8 cellular contexts compared by ENCODE assay signal in the genomic region with DNA sequence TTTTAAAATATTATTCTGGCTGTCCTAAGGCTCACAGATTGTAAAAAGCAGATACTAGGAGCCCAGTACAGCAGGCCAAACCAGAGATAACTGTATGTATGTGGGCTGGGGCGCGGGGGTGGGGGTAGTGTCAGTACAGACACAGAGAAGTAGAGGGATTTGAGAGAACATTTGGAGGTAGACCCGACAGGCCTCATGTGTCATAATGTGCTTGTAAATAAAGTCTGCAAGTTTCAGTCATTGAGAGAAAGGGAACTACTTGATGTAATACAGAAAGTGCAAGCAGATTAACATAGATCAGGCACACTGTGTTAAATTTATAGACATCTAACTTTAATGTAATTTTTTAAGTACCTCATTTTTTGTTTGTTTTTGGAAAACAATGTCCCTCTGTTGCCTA. TPM values are rescaled to one million over a fixed set of nuclear protein-coding genes. Genes with fewer than 3 reads are reported as not detected.
A peak's percentile ranks its signal among the peaks of the same experiment; 100 is the strongest.
DNase-seq lines count a peak whose midpoint lies in the region; ATAC-seq and TF ChIP-seq lines count a peak whose summit lies in the region.

No MANE protein-coding gene starts in this region.

- TF ChIP-seq POLR2A in Peyer's patch (IDR thresholded peaks at IDR 0.05) = no peak

- H3K36me3 ChIP-seq in Peyer's patch (no peaks in the 10 kb centered on the region), brain microvascular endothelial cell (replicated peaks) (no peaks in the 10 kb centered on the region), MG63 (no peaks in the 10 kb centered on the region)

- no peaks in the 10 kb centered on the region for H3K9me3 ChIP-seq in Peyer's patch
- H3K9me3 ChIP-seq in MG63 = no peaks in the 10 kb centered on the region

- TF ChIP-seq CTCF in Peyer's patch (IDR thresholded peaks at IDR 0.05) (no peak), brain microvascular endothelial cell (IDR thresholded peaks at IDR 0.05; ENCODE audit: low read depth, low read length, missing control alignments) (no peak)

- H3K4me3 ChIP-seq in Peyer's patch (no peak overlapping the region), brain microvascular endothelial cell (ENCODE audit: low read depth, low read length) (no peak overlapping the region), MG63 (no peak overlapping the region)

- peaks cover 0 to 7% (median 0%) of the 10 kb centered on the region in 4 donors for H3K4me1 ChIP-seq in Peyer's patch

- H3K27me3 ChIP-seq in Peyer's patch = no peaks in the 10 kb centered on the region
- no peaks in the 10 kb centered on the region for H3K27me3 ChIP-seq in brain microvascular endothelial cell (replicated peaks)
- no peaks in the 10 kb centered on the region for H3K27me3 ChIP-seq in MG63

- in situ Hi-C loops in brain microvascular endothelial cell (cut with HindIII; ENCODE audit: low pct_ligation_motif_present, low sequenced_read_pairs) = no loop called here

- ATAC-seq in GM18870 (IDR thresholded peaks at IDR 0.05; ENCODE audit: unreplicated experiment) = peak; percentile 86
- ATAC-seq in HG02763 (IDR thresholded peaks at IDR 0.05; ENCODE audit: unreplicated experiment) = peak; percentile 67

- peak overlapping the region; percentile 23 to 57 (median 34) for H3K27ac ChIP-seq in Peyer's patch
- no peak overlapping the region for H3K27ac ChIP-seq in brain microvascular endothelial cell

- DNase-seq in Peyer's patch = peak in 2 of 3 donors; percentile 67 to 68
- DNase-seq in stimulated activated CD4-positive, alpha-beta T cell treated with anti-CD3 and anti-CD28 coated beads, Interleukin-12 subunit alpha, Interleukin-12 subunit beta, amount 100 ng/mL, for 4 hours = peak; percentile 54
- DNase-seq in brain microvascular endothelial cell = no peak
- DNase-seq in nucleus accumbens (lab: John Stamatoyannopoulos, UW) = no peak
- DNase-seq in MG63 = no peak
- no peak for DNase-seq in OCI-M2 (lab: John Stamatoyannopoulos, UW; ENCODE audit: unreplicated experiment)

RNA-seq across cellular contexts. Expression of gene POLI, which starts 7.4 kb away (rescaled TPM):
- total RNA-seq in Peyer's patch = 10 to 100 TPM; 12.3 to 35.5 (median 25.0) TPM
- 11.1 and 66.4 TPM in 2 replicates for total RNA-seq in MG63 (2014; rRNA removed; shearing (Covaris generic); ENCODE audit: low replicate concordance)

RNA-seq across cellular contexts. Expression of gene MBD2, which starts 37.4 kb away (rescaled TPM):
- 10 to 100 TPM; 27.5 to 44.6 (median 34.0) TPM for total RNA-seq in Peyer's patch
- 31.2 and 749 TPM in 2 replicates for total RNA-seq in MG63 (2014; rRNA removed; shearing (Covaris generic); ENCODE audit: low replicate concordance)

Comparison
In these comparisons a context has a peak if more than half of its experiments do, and no peak if none do; other contexts are left out.
1. DNase-seq: peak in Peyer's patch (2 of 3) and stimulated activated CD4-positive, alpha-beta T cell treated with anti-CD3 and anti-CD28 coated beads, Interleukin-12 subunit alpha, Interleukin-12 subunit beta, amount 100 ng/mL, for 4 hours (single experiment); none in brain microvascular endothelial cell (single experiment), nucleus accumbens (0 of 56), MG63 (single experiment) and OCI-M2 (single experiment).